Comparison of ENCODE assay signal across 22 cellular contexts in genomic region chr17:43857141-43857540, GRCh38. TPM values are rescaled to one million over a fixed set of nuclear protein-coding genes. Genes with fewer than 3 reads are reported as not detected.
"Had no signal": no experiment of that assay in that cellular context is flagged by ENCODE, and none has a peak within 500 bp of the region (broad histone marks: within the 10 kb centered on the region; RNA-seq: fewer than 3 reads in every experiment).

No MANE protein-coding gene starts in this region.

- DNase-seq: activated B cell treated with CpG ODN at 0.5 μM for 24 hours; activated CD4-positive, alpha-beta T cell treated with anti-CD3 and anti-CD28 coated beads for 1 hour; activated CD4-positive, alpha-beta T cell treated with anti-CD3 and anti-CD28 coated beads, Interleukin-2, amount 10 ng/mL, durations not matched to agents 24 days and 14 days; activated CD4-positive, alpha-beta T cell treated with anti-CD3 and anti-CD28 coated beads, Interleukin-2, amount 50 U/mL, for 48 hours; activated CD8-positive, alpha-beta memory T cell treated with anti-CD3 and anti-CD28 coated beads, Interleukin-2, amount 10 ng/mL, durations not matched to agents 7 days and 5 days; activated effector memory CD4-positive, alpha-beta T cell treated with Interleukin-2 at 50 U/mL for 16 hours; activated naive CD4-positive, alpha-beta T cell; activated T-cell treated with anti-CD3 and anti-CD28 coated beads, Interleukin-2, amount 50 U/mL, for 24 hours; MG63; MV-4-11; NCI-H1092 treated with DMSO at 0.1 percent for 48 hours; NCI-H1417 treated with DMSO at 0.1 percent for 48 hours; NCI-H1694 treated with DMSO at 0.1 percent for 48 hours; NCI-H2029 treated with DMSO at 0.1 percent for 48 hours; NCI-H510A treated with DMSO at 0.1 percent for 48 hours; NCI-H69; SIG-M5; T-helper 17 cell; T-helper 9 cell had no signal

- ATAC-seq: activated CD8-positive, alpha-beta memory T cell treated with anti-CD3 and anti-CD28 coated beads, Interleukin-2, amount 10 ng/mL, durations not matched to agents 7 days and 5 days; T-helper 17 cell had no signal

- H3K27me3 ChIP-seq: breast epithelium had no signal

- H3K4me1 ChIP-seq: breast epithelium had no signal

- H3K9me3 ChIP-seq: breast epithelium, MG63 had no signal

- H3K4me3 ChIP-seq: breast epithelium, MG63 had no signal

- FAIRE-seq: RCC 7860 had no signal

- H3K36me3 ChIP-seq: breast epithelium, MG63 had no signal

RNA-seq across cellular contexts. Expression of gene CD300LG, which starts 10.2 kb away (rescaled TPM):
- total RNA-seq: activated B cell treated with CpG ODN at 0.5 μM for 24 hours; activated CD4-positive, alpha-beta T cell treated with anti-CD3 and anti-CD28 coated beads, Interleukin-2, amount 10 ng/mL, durations not matched to agents 24 days and 14 days; activated CD8-positive, alpha-beta memory T cell treated with anti-CD3 and anti-CD28 coated beads, Interleukin-2, amount 10 ng/mL, durations not matched to agents 7 days and 5 days; activated T-helper 1 cell treated with anti-CD3 and anti-CD28 coated beads, Interleukin-12 subunit alpha, Interleukin-12 subunit beta, Interleukin-2, Interleukin-4 antibody, amounts not matched to agents 30 ng/mL and 10 ng/mL and 1 ng/mL, durations not matched to agents 14 hours and 24 hours and 36 hours; T-helper 17 cell had no signal

RNA-seq across cellular contexts. Expression of gene MPP3, which starts 24.2 kb away (rescaled TPM):
- total RNA-seq: activated B cell treated with CpG ODN at 0.5 μM for 24 hours; activated CD8-positive, alpha-beta memory T cell treated with anti-CD3 and anti-CD28 coated beads, Interleukin-2, amount 10 ng/mL, durations not matched to agents 7 days and 5 days had no signal

RNA-seq across cellular contexts. Expression of gene MPP2, which starts 50.2 kb away (rescaled TPM):
- total RNA-seq: activated B cell treated with CpG ODN at 0.5 μM for 24 hours had no signal
